ENCODE assay signal across 26 cellular contexts in genomic region chr20:32296874-32297420, GRCh38. TPM values are rescaled to one million over a fixed set of nuclear protein-coding genes. Genes with fewer than 3 reads are reported as not detected.
DNase-seq lines count a peak whose midpoint lies in the region; ATAC-seq and TF ChIP-seq lines count a peak whose summit lies in the region.
"Had no signal": no experiment of that assay in that cellular context is flagged by ENCODE, and none has a peak within 500 bp of the region (broad histone marks: within the 10 kb centered on the region; RNA-seq: fewer than 3 reads in every experiment).

No MANE protein-coding gene starts in this region.

- no peaks in the 10 kb centered on the region for H3K27me3 Mint-ChIP-seq in activated T-cell treated with anti-CD3 and anti-CD28 coated beads, Interleukin-2, amount 50 U/mL, for 72 hours (ENCODE audit: low read depth)
- no peaks in the 10 kb centered on the region for H3K27me3 Mint-ChIP-seq in stimulated activated memory B cell treated with anti-CD40 and anti-IgM and Interleukin-4, amounts not matched to agents 10 μg/mL and 1 μg/mL and 100 μg/mL, for 72 hours
- H3K27me3 Mint-ChIP-seq: activated CD4-positive, alpha-beta memory T cell treated with anti-CD3 and anti-CD28 coated beads, Interleukin-2, amount 10 ng/mL, durations not matched to agents 7 days and 5 days; effector memory CD8-positive, alpha-beta T cell; type B pancreatic cell had no signal

- intact Hi-C loops in left lung (cut with DNase I) (no loop called here), testis (cut with DNase I; ENCODE audit: low total_unique reads) (no loop called here)

- H3K4me1 ChIP-seq in left lung (peaks cover 0 to 9% of the 10 kb centered on the region in 2 donors), testis (no peaks in the 10 kb centered on the region)

- no peak for TF ChIP-seq POLR2A in testis (IDR thresholded peaks at IDR 0.05)

- peak overlapping the region in 1 of 2 donors; percentile 59 for H3K4me3 Mint-ChIP-seq in activated T-cell treated with anti-CD3 and anti-CD28 coated beads, Interleukin-2, amount 50 U/mL, for 72 hours
- H3K4me3 Mint-ChIP-seq in stimulated activated memory B cell treated with anti-CD40 and anti-IgM and Interleukin-4, amounts not matched to agents 10 μg/mL and 1 μg/mL and 100 μg/mL, for 72 hours = no peak overlapping the region
- H3K4me3 Mint-ChIP-seq: activated CD4-positive, alpha-beta memory T cell treated with anti-CD3 and anti-CD28 coated beads, Interleukin-2, amount 10 ng/mL, durations not matched to agents 7 days and 5 days; effector memory CD8-positive, alpha-beta T cell; type B pancreatic cell had no signal

- H3K4me3 ChIP-seq in left lung (no peak overlapping the region), testis (no peak overlapping the region)
- H3K4me3 ChIP-seq: coronary artery, Peyer's patch, psoas muscle had no signal

- H3K36me3 Mint-ChIP-seq in activated T-cell treated with anti-CD3 and anti-CD28 coated beads, Interleukin-2, amount 50 U/mL, for 72 hours (ENCODE audit: insufficient read depth in 2 of 2) = peaks cover 0 to 12% of the 10 kb centered on the region in 2 donors
- peaks cover 16% of the 10 kb centered on the region for H3K36me3 Mint-ChIP-seq in stimulated activated memory B cell treated with anti-CD40 and anti-IgM and Interleukin-4, amounts not matched to agents 10 μg/mL and 1 μg/mL and 100 μg/mL, for 72 hours
- H3K36me3 Mint-ChIP-seq: type B pancreatic cell had no signal

- no peak for ATAC-seq in activated T-cell treated with anti-CD3 and anti-CD28 coated beads, Interleukin-2, amount 50 U/mL, for 72 hours (replicated peaks in 1 of 2)
- ATAC-seq in left lung = peak; percentile 59
- ATAC-seq in stimulated activated memory B cell treated with anti-CD40 and anti-IgM and Interleukin-4, amounts not matched to agents 10 μg/mL and 1 μg/mL and 100 μg/mL, for 72 hours = no peak
- ATAC-seq in HG03342 (IDR thresholded peaks at IDR 0.05; ENCODE audit: unreplicated experiment) = no peak
- ATAC-seq: effector memory CD8-positive, alpha-beta T cell; left cardiac atrium; psoas muscle had no signal

- DNase-seq in activated T-cell treated with anti-CD3 and anti-CD28 coated beads, Interleukin-2, amount 50 U/mL, for 72 hours = no peak
- no peak for DNase-seq in activated T-cell treated with anti-CD3 and anti-CD28 coated beads, Interleukin-2, amount 50 U/mL, for 48 hours
- DNase-seq in astrocyte of the hippocampus (ENCODE audit: low read depth, low spot score) = peak; percentile 30
- no peak for DNase-seq in left lung
- no peak for DNase-seq in SW480 (ENCODE audit: low spot score)
- DNase-seq in testis = no peak
- DNase-seq: activated CD4-positive, alpha-beta memory T cell treated with anti-CD3 and anti-CD28 coated beads, Interleukin-2, amount 10 ng/mL, durations not matched to agents 7 days and 5 days; amygdala; effector memory CD8-positive, alpha-beta T cell; erythroblast; foreskin melanocyte; GOT3; left cardiac atrium; mesenchymal stem cell; NCI-H1092; NCI-H187 treated with DMSO at 0.1 percent for 48 hours; NCI-H526 treated with DMSO at 0.1 percent for 48 hours; occipital lobe; Peyer's patch; psoas muscle; stimulated activated CD8-positive, alpha-beta memory T cell treated with anti-CD3 and anti-CD28 coated beads, Interleukin-4, amount 100 ng/mL, for 48 hours had no signal

- peak overlapping the region; percentile 84 for H3K27ac Mint-ChIP-seq in activated T-cell treated with anti-CD3 and anti-CD28 coated beads, Interleukin-2, amount 50 U/mL, for 72 hours
- peak overlapping the region; percentile 57 for H3K27ac Mint-ChIP-seq in stimulated activated memory B cell treated with anti-CD40 and anti-IgM and Interleukin-4, amounts not matched to agents 10 μg/mL and 1 μg/mL and 100 μg/mL, for 72 hours
- H3K27ac Mint-ChIP-seq: activated CD4-positive, alpha-beta memory T cell treated with anti-CD3 and anti-CD28 coated beads, Interleukin-2, amount 10 ng/mL, durations not matched to agents 7 days and 5 days; effector memory CD8-positive, alpha-beta T cell; type B pancreatic cell had no signal

- no peaks in the 10 kb centered on the region for H3K27me3 ChIP-seq in left lung
- H3K27me3 ChIP-seq in testis = no peaks in the 10 kb centered on the region
- H3K27me3 ChIP-seq: Peyer's patch had no signal

- peaks cover 67% of the 10 kb centered on the region for H3K4me1 Mint-ChIP-seq in activated T-cell treated with anti-CD3 and anti-CD28 coated beads, Interleukin-2, amount 50 U/mL, for 72 hours (ENCODE audit: low read depth)
- H3K4me1 Mint-ChIP-seq in stimulated activated memory B cell treated with anti-CD40 and anti-IgM and Interleukin-4, amounts not matched to agents 10 μg/mL and 1 μg/mL and 100 μg/mL, for 72 hours = peaks cover 54% of the 10 kb centered on the region

- no peak overlapping the region for H3K27ac ChIP-seq in left lung
- no peak overlapping the region for H3K27ac ChIP-seq in testis
- H3K27ac ChIP-seq: coronary artery, HL-60, Peyer's patch, psoas muscle had no signal

- 42 to 58% methylated on average over 6 of the region's 6 CpGs for WGBS in testis, 2 donors

- H3K9me3 ChIP-seq in left lung (no peaks in the 10 kb centered on the region), testis (no peaks in the 10 kb centered on the region)
- H3K9me3 ChIP-seq: Peyer's patch, psoas muscle had no signal

- H3K36me3 ChIP-seq in left lung (no peaks in the 10 kb centered on the region), testis (ENCODE audit: low read depth, missing control alignments) (no peaks in the 10 kb centered on the region)
- H3K36me3 ChIP-seq: Peyer's patch had no signal

- TF ChIP-seq CTCF in left lung (IDR thresholded peaks at IDR 0.05) (no peak), testis (IDR thresholded peaks at IDR 0.05) (no peak)

- no peaks in the 10 kb centered on the region for H3K9me3 Mint-ChIP-seq in activated T-cell treated with anti-CD3 and anti-CD28 coated beads, Interleukin-2, amount 50 U/mL, for 72 hours
- no peaks in the 10 kb centered on the region for H3K9me3 Mint-ChIP-seq in stimulated activated memory B cell treated with anti-CD40 and anti-IgM and Interleukin-4, amounts not matched to agents 10 μg/mL and 1 μg/mL and 100 μg/mL, for 72 hours
- H3K9me3 Mint-ChIP-seq: activated CD4-positive, alpha-beta memory T cell treated with anti-CD3 and anti-CD28 coated beads, Interleukin-2, amount 10 ng/mL, durations not matched to agents 7 days and 5 days; effector memory CD8-positive, alpha-beta T cell; type B pancreatic cell had no signal

RNA-seq across cellular contexts. Expression of gene KIF3B, which starts 19.5 kb away (rescaled TPM):
- total RNA-seq in activated T-cell treated with anti-CD3 and anti-CD28 coated beads, Interleukin-2, amount 50 U/mL, for 72 hours = 10 to 100 TPM; 30.3 to 37.9 TPM
- total RNA-seq in left lung = 10 to 100 TPM; 27.4 to 34.6 TPM
- total RNA-seq in testis = 10 to 100 TPM; 33.1 to 41.2 TPM
- 55.6 TPM for polyA plus RNA-seq in testis (ENCODE audit: insufficient read depth, low read depth, low replicate concordance)
